16 cellular contexts compared by ENCODE assay signal in the genomic region with DNA sequence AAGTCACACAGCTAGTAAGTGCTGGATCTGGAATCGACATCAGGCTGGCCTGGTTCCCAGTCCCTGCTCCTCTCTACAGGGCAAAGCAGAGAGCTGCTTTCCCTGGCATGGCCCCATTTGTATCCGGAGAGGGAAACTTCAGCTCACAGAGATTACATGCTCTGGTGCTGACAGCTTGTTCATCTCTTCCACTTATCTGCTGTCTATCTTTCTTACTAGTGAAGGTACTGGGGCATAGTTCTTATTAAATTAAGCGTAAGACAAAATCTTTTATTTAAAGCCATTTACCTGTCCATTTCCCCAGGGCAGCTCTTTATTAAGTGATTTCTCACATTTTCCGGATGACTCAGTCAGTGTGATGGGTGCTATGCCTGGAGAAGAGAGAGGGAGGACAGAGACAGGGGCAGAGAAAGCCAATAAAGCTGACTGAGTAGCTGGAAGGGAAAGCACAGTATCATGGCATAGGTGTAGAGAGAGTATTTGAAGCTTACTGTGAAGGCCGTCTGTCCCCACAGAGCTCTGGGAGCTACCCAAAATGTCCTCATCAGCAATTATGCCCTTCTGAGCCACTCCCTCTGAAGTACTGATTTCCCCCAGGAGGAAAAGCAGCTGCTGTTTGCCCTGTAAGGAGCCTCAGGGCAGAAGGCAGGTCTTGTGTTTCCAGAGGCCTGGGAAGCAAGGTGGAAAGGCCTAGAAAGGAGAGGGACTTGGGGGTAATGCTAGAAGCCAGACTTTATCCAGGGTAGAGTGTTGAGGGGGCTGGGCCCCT. TPM values are rescaled to one million over a fixed set of nuclear protein-coding genes. Genes with fewer than 3 reads are reported as not detected.
A peak's percentile ranks its signal among the peaks of the same experiment; 100 is the strongest.
DNase-seq lines count a peak whose midpoint lies in the region; ATAC-seq and TF ChIP-seq lines count a peak whose summit lies in the region.
"Had no signal": no experiment of that assay in that cellular context is flagged by ENCODE, and none has a peak within 500 bp of the region (broad histone marks: within the 10 kb centered on the region; RNA-seq: fewer than 3 reads in every experiment).

No MANE protein-coding gene starts in this region.

- H3K4me3 ChIP-seq in ascending aorta, result no peak overlapping the region
- no peak overlapping the region for H3K4me3 ChIP-seq in psoas muscle

- peaks cover 9% of the 10 kb centered on the region for H3K27me3 Mint-ChIP-seq in activated T-cell treated with anti-CD3 and anti-CD28 coated beads, Interleukin-2, amount 50 U/mL, for 72 hours (ENCODE audit: low read depth)

- no peak for ATAC-seq in activated T-cell treated with anti-CD3 and anti-CD28 coated beads, Interleukin-2, amount 50 U/mL, for 72 hours (replicated peaks in 1 of 2)
- ATAC-seq in psoas muscle, result no peak
- ATAC-seq: stimulated activated memory B cell treated with anti-CD40 and anti-IgM and Interleukin-4, amounts not matched to agents 10 μg/mL and 1 μg/mL and 100 μg/mL, for 72 hours; WTC11 had no signal

- H3K9me3 ChIP-seq in ascending aorta, result no peaks in the 10 kb centered on the region
- H3K9me3 ChIP-seq in psoas muscle, result no peaks in the 10 kb centered on the region

- no peaks in the 10 kb centered on the region for H3K36me3 Mint-ChIP-seq in activated T-cell treated with anti-CD3 and anti-CD28 coated beads, Interleukin-2, amount 50 U/mL, for 72 hours (ENCODE audit: insufficient read depth in 2 of 2)
- H3K36me3 Mint-ChIP-seq: stimulated activated memory B cell treated with anti-CD40 and anti-IgM and Interleukin-4, amounts not matched to agents 10 μg/mL and 1 μg/mL and 100 μg/mL, for 72 hours; WTC11 had no signal

- intact Hi-C loops in ascending aorta (cut with DNase I) (no loop called here), psoas muscle (cut with DNase I) (no loop called here)

- WGBS in psoas muscle, 3 donors, result 42 to 47% (median 45%) methylated on average over 5 of the region's 5 CpGs

- no peaks in the 10 kb centered on the region for H3K27me3 ChIP-seq in ascending aorta
- no peaks in the 10 kb centered on the region for H3K27me3 ChIP-seq in psoas muscle (ENCODE audit: insufficient read depth in 3 of 3, low read length in 2 of 3)

- no peak overlapping the region for H3K4me3 Mint-ChIP-seq in activated T-cell treated with anti-CD3 and anti-CD28 coated beads, Interleukin-2, amount 50 U/mL, for 72 hours
- H3K4me3 Mint-ChIP-seq: activated T-helper 1 cell treated with anti-CD3 and anti-CD28 coated beads, Interleukin-12 subunit alpha, Interleukin-12 subunit beta, Interleukin-2, Interleukin-4 antibody, amounts not matched to agents 30 ng/mL and 10 ng/mL and 1 ng/mL, durations not matched to agents 14 hours and 24 hours and 36 hours; dendritic cell treated with granulocyte-macrophage colony-stimulating factor and Interleukin-4, amounts not matched to agents 40 ng/mL and 50 ng/mL, for 4 days; neural crest cell; stimulated activated memory B cell treated with anti-CD40 and anti-IgM and Interleukin-4, amounts not matched to agents 10 μg/mL and 1 μg/mL and 100 μg/mL, for 72 hours; WTC11 had no signal

- DNase-seq in ELF-1 (ENCODE audit: low read depth, low spot score) (peak; percentile 46), NCI-H226 (peak; percentile 52), dedifferentiated amniotic fluid mesenchymal stem cell (ENCODE audit: extremely low spot score) (peak; percentile 55), left kidney (ENCODE audit: low read depth, low spot score) (peak; percentile 48), pons (ENCODE audit: low spot score) (no peak), ascending aorta (ENCODE audit: low spot score in 2 of 2) (no peak), psoas muscle (no peak)
- no peak for DNase-seq in activated T-cell treated with anti-CD3 and anti-CD28 coated beads, Interleukin-2, amount 50 U/mL, for 72 hours
- DNase-seq: NCI-H1105, SHP77 had no signal

- no peak for TF ChIP-seq CTCF in ascending aorta (IDR thresholded peaks at IDR 0.05)
- no peak for TF ChIP-seq CTCF in psoas muscle (IDR thresholded peaks at IDR 0.05)

- H3K27ac Mint-ChIP-seq in activated T-cell treated with anti-CD3 and anti-CD28 coated beads, Interleukin-2, amount 50 U/mL, for 72 hours, result no peak overlapping the region
- H3K27ac Mint-ChIP-seq: activated T-helper 1 cell treated with anti-CD3 and anti-CD28 coated beads, Interleukin-12 subunit alpha, Interleukin-12 subunit beta, Interleukin-2, Interleukin-4 antibody, amounts not matched to agents 30 ng/mL and 10 ng/mL and 1 ng/mL, durations not matched to agents 14 hours and 24 hours and 36 hours; dendritic cell treated with granulocyte-macrophage colony-stimulating factor and Interleukin-4, amounts not matched to agents 40 ng/mL and 50 ng/mL, for 4 days; stimulated activated memory B cell treated with anti-CD40 and anti-IgM and Interleukin-4, amounts not matched to agents 10 μg/mL and 1 μg/mL and 100 μg/mL, for 72 hours; WTC11 had no signal

- H3K4me1 Mint-ChIP-seq in activated T-cell treated with anti-CD3 and anti-CD28 coated beads, Interleukin-2, amount 50 U/mL, for 72 hours (ENCODE audit: low read depth), result no peaks in the 10 kb centered on the region
- H3K4me1 Mint-ChIP-seq: neural crest cell; stimulated activated memory B cell treated with anti-CD40 and anti-IgM and Interleukin-4, amounts not matched to agents 10 μg/mL and 1 μg/mL and 100 μg/mL, for 72 hours; WTC11 had no signal

- H3K27ac ChIP-seq in ascending aorta (no peak overlapping the region), psoas muscle (no peak overlapping the region)
- H3K27ac ChIP-seq: C4-2B had no signal

- no peaks in the 10 kb centered on the region for H3K4me1 ChIP-seq in ascending aorta
- peaks cover 13% of the 10 kb centered on the region for H3K4me1 ChIP-seq in psoas muscle

- peaks cover 0 to 1% of the 10 kb centered on the region in 2 donors for H3K9me3 Mint-ChIP-seq in activated T-cell treated with anti-CD3 and anti-CD28 coated beads, Interleukin-2, amount 50 U/mL, for 72 hours
- H3K9me3 Mint-ChIP-seq: activated T-helper 1 cell treated with anti-CD3 and anti-CD28 coated beads, Interleukin-12 subunit alpha, Interleukin-12 subunit beta, Interleukin-2, Interleukin-4 antibody, amounts not matched to agents 30 ng/mL and 10 ng/mL and 1 ng/mL, durations not matched to agents 14 hours and 24 hours and 36 hours; dendritic cell treated with granulocyte-macrophage colony-stimulating factor and Interleukin-4, amounts not matched to agents 40 ng/mL and 50 ng/mL, for 4 days; stimulated activated memory B cell treated with anti-CD40 and anti-IgM and Interleukin-4, amounts not matched to agents 10 μg/mL and 1 μg/mL and 100 μg/mL, for 72 hours had no signal

- no peaks in the 10 kb centered on the region for H3K36me3 ChIP-seq in ascending aorta
- no peaks in the 10 kb centered on the region for H3K36me3 ChIP-seq in psoas muscle (ENCODE audit: insufficient read depth in 1 of 2, low read depth in 1 of 2)

RNA-seq across cellular contexts. Expression of gene EPAS1, which starts 44.1 kb away (rescaled TPM):
- total RNA-seq in activated T-cell treated with anti-CD3 and anti-CD28 coated beads, Interleukin-2, amount 50 U/mL, for 72 hours, result 100 to 1,000 TPM in 1 of 2 donors, 10 to 100 TPM in 1; 50.8 to 219 TPM
- total RNA-seq in ascending aorta (1,738 TPM), psoas muscle (100 to 1,000 TPM in 2 of 4 donors, 10 to 100 TPM in 2; 44.3 to 123 (median 98.3) TPM)
- 100 to 1,000 TPM in 1 of 3 donors, 10 to 100 TPM in 2; 39.2 to 112 (median 49.9) TPM for polyA plus RNA-seq in psoas muscle

Comparison
In these comparisons a context has a peak if more than half of its experiments do, and no peak if none do; other contexts are left out.
1. DNase-seq: peak in ELF-1 (single experiment), NCI-H226 (single experiment), dedifferentiated amniotic fluid mesenchymal stem cell (single experiment) and left kidney (single experiment); none in activated T-cell treated with anti-CD3 and anti-CD28 coated beads, Interleukin-2, amount 50 U/mL, for 72 hours (0 of 2), pons (single experiment), ascending aorta (0 of 2) and psoas muscle (0 of 2).